In genomic region chr17:58417300-58418092, GRCh38 we compare ENCODE assay signal across 1 cellular context.
TF ChIP-seq lines count a peak whose summit lies in the region.

Gene RNF43, minus strand, starts transcription at chr17:58417534. Its CDS starts 1,957 bp downstream, at chr17:58415577.

TF ChIP-seq in K562, 482 proteins besides CTCF, POLR2A, EP300 and RAD21 (continued from another document and continues in another):
- no peak for TF ChIP-seq E2F4 (CRISPR knock-in tag; IDR thresholded peaks at IDR 0.05; ENCODE audit: low read depth)
- TF ChIP-seq EWSR1 (IDR thresholded peaks at IDR 0.05; ENCODE audit: borderline replicate concordance, low read depth, partially characterized antibody), result no peak
- no peak for TF ChIP-seq ELF2 (CRISPR knock-in tag; IDR thresholded peaks at IDR 0.05)
- TF ChIP-seq NONO (IDR thresholded peaks at IDR 0.05; ENCODE audit: low read depth in 2 of 2, low read length in 1 of 2), result no peak
- TF ChIP-seq SIRT6 (IDR thresholded peaks at IDR 0.05; ENCODE audit: low read depth, low read length), result no peak
- TF ChIP-seq CREB1 (IDR thresholded peaks at IDR 0.05), result no peak
- peak; percentile 19; the same call in 1 of the 2 replicates for TF ChIP-seq CREB1 (CRISPR knock-in tag; IDR thresholded peaks at IDR 0.05)
- no peak for TF ChIP-seq SRSF1 (IDR thresholded peaks at IDR 0.05; ENCODE audit: low read depth, low read length)
- no peak for TF ChIP-seq MAFK (IDR thresholded peaks at IDR 0.05; ENCODE audit: low read length)
- TF ChIP-seq ETS2 (tag; IDR thresholded peaks at IDR 0.05; ENCODE audit: borderline replicate concordance, poor library complexity, severe bottlenecking), result no peak
- TF ChIP-seq JUND (IDR thresholded peaks at IDR 0.05; ENCODE audit: borderline replicate concordance, low read depth, low read length), result peak; percentile 81
- peak; percentile 59; the same call in 1 of the 3 replicates for TF ChIP-seq JUND (tag; IDR thresholded peaks at IDR 0.05; ENCODE audit: borderline replicate concordance, low read depth, low read length)
- TF ChIP-seq GATAD2A (IDR thresholded peaks at IDR 0.05), result 0 out of 2 replicates have a peak, but pooled peaks have one; percentile 51
- TF ChIP-seq NR2C1 (IDR thresholded peaks at IDR 0.05), result no peak
- no peak for TF ChIP-seq NR2C1 (tag; IDR thresholded peaks at IDR 0.05)
- peak; percentile 41; the same call in 1 of the 2 replicates for TF ChIP-seq CREB3L1 (IDR thresholded peaks at IDR 0.05; ENCODE audit: borderline replicate concordance, low read depth)
- TF ChIP-seq NFYB (IDR thresholded peaks at IDR 0.05; ENCODE audit: extremely low read depth, insufficient read length), result no peak
- TF ChIP-seq ELK1 (CRISPR knock-in tag; IDR thresholded peaks at IDR 0.05), result no peak
- no peak for TF ChIP-seq ZFP30 (CRISPR knock-in tag; IDR thresholded peaks at IDR 0.05; ENCODE audit: borderline replicate concordance)
- no peak for TF ChIP-seq CLOCK (CRISPR knock-in tag; IDR thresholded peaks at IDR 0.05; ENCODE audit: borderline replicate concordance)
- no peak for TF ChIP-seq GATA2 (CRISPR knock-in tag; IDR thresholded peaks at IDR 0.05)
- no peak for TF ChIP-seq ZNF239 (CRISPR knock-in tag; IDR thresholded peaks at IDR 0.05)
- TF ChIP-seq DEAF1 (CRISPR knock-in tag; IDR thresholded peaks at IDR 0.05), result peak; percentile 85
- peak; percentile 31; the same call in 1 of the 2 replicates for TF ChIP-seq MTA2 (IDR thresholded peaks at IDR 0.05; ENCODE audit: low read depth)
- no peak for TF ChIP-seq WHSC1 (IDR thresholded peaks at IDR 0.05; ENCODE audit: low read length)
- TF ChIP-seq HMG20B (CRISPR knock-in tag; IDR thresholded peaks at IDR 0.05), result no peak
- 0 out of 2 replicates have a peak, but pooled peaks have one; percentile 21 for TF ChIP-seq TAL1 (IDR thresholded peaks at IDR 0.05)
- no peak for TF ChIP-seq CHCHD3 (CRISPR knock-in tag; IDR thresholded peaks at IDR 0.05)
- TF ChIP-seq E2F3 (CRISPR knock-in tag; IDR thresholded peaks at IDR 0.05), result no peak
- no peak for TF ChIP-seq ZNF830 (CRISPR knock-in tag; IDR thresholded peaks at IDR 0.05)
- TF ChIP-seq RNF2 (IDR thresholded peaks at IDR 0.05), result peak; percentile 41; the same call in 1 of the 2 replicates
- TF ChIP-seq PML (IDR thresholded peaks at IDR 0.05; ENCODE audit: low read length), result no peak
- no peak for TF ChIP-seq MCM2 (IDR thresholded peaks at IDR 0.05; ENCODE audit: low read depth)
- no peak for TF ChIP-seq HOXB6 (CRISPR knock-in tag; IDR thresholded peaks at IDR 0.05; ENCODE audit: borderline replicate concordance)
- 0 out of 2 replicates have a peak, but pooled peaks have one; percentile 16 for TF ChIP-seq MAX (CRISPR knock-in tag; IDR thresholded peaks at IDR 0.05)
- TF ChIP-seq ZNF121 (CRISPR knock-in tag; conservative IDR thresholded peaks at IDR 0.05), result no peak
- TF ChIP-seq HMBOX1 (IDR thresholded peaks at IDR 0.05), result peak; percentile 95
- TF ChIP-seq XRCC3 (IDR thresholded peaks at IDR 0.05), result no peak
- TF ChIP-seq ZNF696 (CRISPR knock-in tag; conservative IDR thresholded peaks at IDR 0.05), result no peak
- no peak for TF ChIP-seq POLR2AphosphoS2 (IDR thresholded peaks at IDR 0.05; ENCODE audit: low read length)
- peak; percentile 96 to 98 for TF ChIP-seq MAZ (CRISPR knock-in tag; conservative IDR thresholded peaks at IDR 0.05 in 1 of 2, IDR thresholded peaks at IDR 0.05 in 1 of 2)
- no peak for TF ChIP-seq ZNF512 (tag; IDR thresholded peaks at IDR 0.05)
- no peak for TF ChIP-seq ZNF282 (CRISPR knock-in tag; IDR thresholded peaks at IDR 0.05)
- no peak for TF ChIP-seq ZNF655 (CRISPR knock-in tag; IDR thresholded peaks at IDR 0.05)
- peak; percentile 83 for TF ChIP-seq MYC (IDR thresholded peaks at IDR 0.05; ENCODE audit: low read depth, low read length)
- no peak for TF ChIP-seq MYC (CRISPR knock-in tag; IDR thresholded peaks at IDR 0.05; ENCODE audit: borderline replicate concordance, low read depth)
- TF ChIP-seq TEAD2 (tag; IDR thresholded peaks at IDR 0.05), result no peak
- TF ChIP-seq IFI16 (CRISPR knock-in tag; IDR thresholded peaks at IDR 0.05), result no peak
- TF ChIP-seq ZNF609 (CRISPR knock-in tag; IDR thresholded peaks at IDR 0.05; ENCODE audit: borderline replicate concordance), result no peak
- TF ChIP-seq MBD2 (IDR thresholded peaks at IDR 0.05; ENCODE audit: borderline replicate concordance, low read depth), result peak; percentile 56; the same call in 1 of the 2 replicates
- TF ChIP-seq DDX20 (tag; IDR thresholded peaks at IDR 0.05; ENCODE audit: low read depth), result no peak
- no peak for TF ChIP-seq HSF4 (CRISPR knock-in tag; IDR thresholded peaks at IDR 0.05; ENCODE audit: borderline replicate concordance)
- peak in 1 of 2 experiments; percentile 41; a peak in 1 of 4 replicates for TF ChIP-seq ETV6 (IDR thresholded peaks at IDR 0.05; ENCODE audit: borderline replicate concordance in 1 of 2, low read depth in 2 of 2, low read length in 1 of 2)
- no peak for TF ChIP-seq ETV6 (CRISPR knock-in tag; IDR thresholded peaks at IDR 0.05; ENCODE audit: borderline replicate concordance)
- TF ChIP-seq ZNF431 (CRISPR knock-in tag; IDR thresholded peaks at IDR 0.05), result peak; percentile 28; the same call in 1 of the 2 replicates
